18 cellular contexts compared by ENCODE assay signal in the genomic region with DNA sequence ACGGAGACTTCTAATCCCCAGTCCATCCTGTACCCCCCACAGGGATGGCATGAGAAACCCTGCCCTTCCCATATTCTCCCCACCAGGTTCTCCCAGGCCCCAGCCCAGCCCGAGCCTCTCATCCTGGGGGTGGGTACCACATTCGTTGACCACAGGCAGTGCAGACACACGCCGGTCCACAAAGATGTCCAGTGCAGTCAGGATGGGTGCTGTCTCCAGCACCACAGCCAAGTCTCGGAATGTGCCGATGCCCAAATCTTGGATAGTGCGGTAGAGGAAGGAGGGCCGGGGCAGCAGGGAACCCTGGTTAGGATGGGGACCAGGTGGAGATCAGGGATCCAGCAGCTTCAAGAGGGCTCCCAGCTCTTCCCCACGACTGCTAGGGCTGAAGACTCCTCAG. TPM values are rescaled to one million over a fixed set of nuclear protein-coding genes. Genes with fewer than 3 reads are reported as not detected.
DNase-seq lines count a peak whose midpoint lies in the region; ATAC-seq, FAIRE-seq and TF ChIP-seq lines count a peak whose summit lies in the region.
"Had no signal": no experiment of that assay in that cellular context is flagged by ENCODE, and none has a peak within 500 bp of the region (broad histone marks: within the 10 kb centered on the region; RNA-seq: fewer than 3 reads in every experiment).

No MANE protein-coding gene starts in this region.

- TF ChIP-seq EP300 in HepG2 (IDR thresholded peaks at IDR 0.05; ENCODE audit: low read depth in 2 of 2, low read length in 2 of 2), result no peak
- TF ChIP-seq EP300 in HepG2 (CRISPR knock-in tag; IDR thresholded peaks at IDR 0.05; ENCODE audit: borderline replicate concordance), result no peak

- no peak for TF ChIP-seq POLR2A in heart left ventricle (IDR thresholded peaks at IDR 0.05)
- no peak for TF ChIP-seq POLR2A in HepG2 (IDR thresholded peaks at IDR 0.05; ENCODE audit: insufficient read depth in 1 of 2, low read depth in 2 of 2, low read length in 2 of 2)

- no peaks in the 10 kb centered on the region for H3K36me3 Mint-ChIP-seq in stimulated activated naive B cell treated with anti-CD40 and anti-IgM and Interleukin-4, amounts not matched to agents 10 μg/mL and 1 μg/mL and 100 μg/mL, for 72 hours
- H3K36me3 Mint-ChIP-seq: CD4-positive, CD25-positive, alpha-beta regulatory T cell had no signal

- intact Hi-C loops in Right ventricle myocardium inferior (cut with DNase I), result no loop called here
- intact Hi-C loops in heart left ventricle (cut with DNase I), result loop anchor here in 1 of 10 donors (10.0 kb wide), 1 partner anchor 52 kb away; no protein-coding TSS in a partner anchor
- intact Hi-C loops in HepG2 (cut with micrococcal nuclease; ENCODE audit: unreplicated experiment), result no loop called here
- intact Hi-C loops in sciatic nerve (cut with DNase I), result no loop called here

- TF ChIP-seq RAD21 in HepG2 (CRISPR knock-in tag; IDR thresholded peaks at IDR 0.05), result no peak

- H3K27ac ChIP-seq in heart left ventricle (no peak overlapping the region), HepG2 (ENCODE audit: extremely low read length, insufficient read depth, low read length) (no peak overlapping the region)
- H3K27ac ChIP-seq: 22Rv1; BLaER1 treated with 17β-estradiol and CSF1 and Interleukin-3, amounts not matched to agents 10 nM and 100 nM had no signal

- H3K9me3 ChIP-seq in heart left ventricle, result no peaks in the 10 kb centered on the region
- no peaks in the 10 kb centered on the region for H3K9me3 ChIP-seq in HepG2 (ENCODE audit: low read length)
- no peaks in the 10 kb centered on the region for H3K9me3 ChIP-seq in BE2C
- H3K9me3 ChIP-seq: BLaER1 treated with 17β-estradiol and CSF1 and Interleukin-3, amounts not matched to agents 10 nM and 100 nM had no signal

- no peaks in the 10 kb centered on the region for H3K79me2 ChIP-seq in HepG2 (ENCODE audit: insufficient read depth, low read length)

- FAIRE-seq in HepG2 (lab: Jason Lieb, UNC), result no peak
- FAIRE-seq: GM18507, H54 had no signal

- H3K27ac Mint-ChIP-seq in stimulated activated naive B cell treated with anti-CD40 and anti-IgM and Interleukin-4, amounts not matched to agents 10 μg/mL and 1 μg/mL and 100 μg/mL, for 72 hours, result peak overlapping the region; percentile 38
- H3K27ac Mint-ChIP-seq: CD4-positive, CD25-positive, alpha-beta regulatory T cell had no signal

- H3K9me3 Mint-ChIP-seq in stimulated activated naive B cell treated with anti-CD40 and anti-IgM and Interleukin-4, amounts not matched to agents 10 μg/mL and 1 μg/mL and 100 μg/mL, for 72 hours, result no peaks in the 10 kb centered on the region
- H3K9me3 Mint-ChIP-seq: CD4-positive, CD25-positive, alpha-beta regulatory T cell had no signal

- BruUV-seq in HepG2 (replicated peaks; lab: Mats Ljungman, UMichigan), result no TSS peak

- H3K9ac ChIP-seq in HepG2 (ENCODE audit: insufficient read depth, low read depth, low read length), result no peak overlapping the region
- H3K9ac ChIP-seq: BLaER1 treated with 17β-estradiol and CSF1 and Interleukin-3, amounts not matched to agents 10 nM and 100 nM had no signal

- H3K27me3 Mint-ChIP-seq in stimulated activated naive B cell treated with anti-CD40 and anti-IgM and Interleukin-4, amounts not matched to agents 10 μg/mL and 1 μg/mL and 100 μg/mL, for 72 hours, result peaks cover 47 to 62% of the 10 kb centered on the region in 2 donors

- POLR2A ChIA-PET in HepG2 (lab: Yijun Ruan, JAX), result interaction anchor here (1.1 kb wide), 1 partner anchor 71 kb away, joined by 3 read pairs; no protein-coding TSS in a partner anchor

- no peak for ATAC-seq in Right ventricle myocardium inferior
- ATAC-seq in heart left ventricle, result no peak
- ATAC-seq in HepG2, result peak; percentile 2
- ATAC-seq in sciatic nerve, result no peak
- ATAC-seq in stimulated activated naive B cell treated with anti-CD40 and anti-IgM and Interleukin-4, amounts not matched to agents 10 μg/mL and 1 μg/mL and 100 μg/mL, for 72 hours (replicated peaks), result no peak

- DNase-seq in Right ventricle myocardium inferior (ENCODE audit: missing footprints) (peak; percentile 25), heart left ventricle (no peak), HepG2 (ENCODE audit: low spot score) (no peak), sciatic nerve (ENCODE audit: low spot score) (peak; percentile 44), HUDEP-2 (lab: John Stamatoyannopoulos, UW; ENCODE audit: unreplicated experiment in 76 of 76) (no peak), H7 (no peak), BE2C (no peak)
- no peak for DNase-seq in stimulated activated naive B cell treated with anti-CD40 and anti-IgM and Interleukin-4, amounts not matched to agents 10 μg/mL and 1 μg/mL and 100 μg/mL, for 72 hours
- DNase-seq: AML-193; CD4-positive, CD25-positive, alpha-beta regulatory T cell; DMS 273 treated with DMSO at 0.1 percent for 48 hours had no signal

- no peak overlapping the region for H3K4me3 Mint-ChIP-seq in stimulated activated naive B cell treated with anti-CD40 and anti-IgM and Interleukin-4, amounts not matched to agents 10 μg/mL and 1 μg/mL and 100 μg/mL, for 72 hours
- H3K4me3 Mint-ChIP-seq: CD4-positive, CD25-positive, alpha-beta regulatory T cell had no signal

- no peak overlapping the region for H2AFZ ChIP-seq in HepG2 (ENCODE audit: low read length)

- CTCF ChIA-PET in HepG2 (lab: Yijun Ruan, JAX; ENCODE audit: low intra/inter-chr PET ratio, low total read pairs), result no interaction called here

- peaks cover 0 to 4% of the 10 kb centered on the region in 2 donors for H3K4me1 Mint-ChIP-seq in stimulated activated naive B cell treated with anti-CD40 and anti-IgM and Interleukin-4, amounts not matched to agents 10 μg/mL and 1 μg/mL and 100 μg/mL, for 72 hours
- H3K4me1 Mint-ChIP-seq: CD4-positive, CD25-positive, alpha-beta regulatory T cell had no signal

- 83 to 89% (median 84%) methylated on average over 7 to 10 of the region's 10 CpGs for WGBS in heart left ventricle, 4 donors
- 46% methylated on average over 7 of the region's 10 CpGs for WGBS in HepG2 (ENCODE audit: low lambda C conversion rate)

- no peak overlapping the region for H3K4me2 ChIP-seq in HepG2 (ENCODE audit: low read depth, low read length)

- in situ Hi-C loops in HepG2 (cut with HindIII; ENCODE audit: extremely low pct_ligation_motif_present, low pct_unique_long_range_greater_than_20kb), result loop anchor here (25.0 kb wide), 1 partner anchor 89 kb away; no protein-coding TSS in a partner anchor

- H3K36me3 ChIP-seq in heart left ventricle (no peaks in the 10 kb centered on the region), HepG2 (replicated peaks in 1 of 2; ENCODE audit: control insufficient read depth in 1 of 2, insufficient read depth in 2 of 2, low read length in 2 of 2) (no peaks in the 10 kb centered on the region), H7 (replicated peaks; ENCODE audit: control insufficient read depth, insufficient read depth, low read length) (no peaks in the 10 kb centered on the region), BE2C (no peaks in the 10 kb centered on the region)
- H3K36me3 ChIP-seq: BLaER1 treated with 17β-estradiol and CSF1 and Interleukin-3, amounts not matched to agents 10 nM and 100 nM had no signal

- peaks cover 0 to 14% (median 0%) of the 10 kb centered on the region in 9 donors for H3K27me3 ChIP-seq in heart left ventricle
- H3K27me3 ChIP-seq in HepG2 (ENCODE audit: control insufficient read depth in 1 of 2, insufficient read depth in 2 of 2, low read length in 2 of 2), result peaks cover 9 to 45% of the 10 kb centered on the region in 2 experiments; a peak in 4 of 5 replicates
- H3K27me3 ChIP-seq in H7 (ENCODE audit: control insufficient read depth, insufficient read depth, low read length), result no peaks in the 10 kb centered on the region; the same call in 1 of the 2 replicates
- H3K27me3 ChIP-seq in BE2C, result no peaks in the 10 kb centered on the region

- TF ChIP-seq CTCF in heart left ventricle (IDR thresholded peaks at IDR 0.05), result no peak
- no peak for TF ChIP-seq CTCF in HepG2 (CRISPR knock-in tag; IDR thresholded peaks at IDR 0.05)
- no peak for TF ChIP-seq CTCF in BE2C (IDR thresholded peaks at IDR 0.05; ENCODE audit: low read depth, low read length)

- H3K4me1 ChIP-seq in heart left ventricle, result peaks cover 0 to 19% (median 1%) of the 10 kb centered on the region in 12 donors
- peaks cover 23% of the 10 kb centered on the region for H3K4me1 ChIP-seq in HepG2 (ENCODE audit: insufficient read depth, low read length)
- H3K4me1 ChIP-seq in BE2C, result peaks cover 3% of the 10 kb centered on the region

- H4K20me1 ChIP-seq in HepG2 (ENCODE audit: insufficient read depth, low read length), result no peaks in the 10 kb centered on the region

- H3K4me3 ChIP-seq in heart left ventricle, result no peak overlapping the region
- H3K4me3 ChIP-seq in HepG2 (replicated peaks in 1 of 3; ENCODE audit: insufficient read depth in 1 of 3, low read depth in 2 of 3, low read length in 3 of 3), result no peak overlapping the region
- H3K4me3 ChIP-seq in H7 (ENCODE audit: insufficient read depth, low read depth, low read length), result no peak overlapping the region
- no peak overlapping the region for H3K4me3 ChIP-seq in BE2C (ENCODE audit: low read depth, low read length)
- H3K4me3 ChIP-seq: BLaER1 treated with 17β-estradiol and CSF1 and Interleukin-3, amounts not matched to agents 10 nM and 100 nM had no signal

RNA-seq across cellular contexts. Expression of gene PRKAG3, which starts 4.8 kb away (rescaled TPM):
- total RNA-seq in Right ventricle myocardium inferior (not detected), heart left ventricle (not detected), HepG2 (2016; rRNA removed; fragmentation: Illumina TruSeq; extraction: Trizol) (not detected in 2 replicates), sciatic nerve (0.49 TPM)
- polyA plus RNA-seq in heart left ventricle (under 1 TPM in 1 of 2 donors, not detected in 1; 0.06 TPM), HepG2 (2011; rRNA removed) (not detected in 2 replicates)
- total RNA-seq in HepG2 (2016; cell fraction: cytosol; rRNA removed; fragmentation: Illumina TruSeq; extraction: Trizol; ENCODE audit: low read depth), result not detected in 2 replicates
- total RNA-seq in HepG2 (2016; cell fraction: insoluble cytoplasmic fraction; rRNA removed; fragmentation: Illumina TruSeq; extraction: Trizol), result not detected in 2 replicates
- not detected in 2 replicates for total RNA-seq in HepG2 (2016; cell fraction: membrane; rRNA removed; fragmentation: Illumina TruSeq; extraction: Trizol)
- total RNA-seq in HepG2 (2016; cell fraction: nucleus; rRNA removed; fragmentation: Illumina TruSeq; extraction: Trizol), result not detected in 2 replicates
- polyA plus RNA-seq in HepG2 (2011; cell fraction: cytosol; rRNA removed), result not detected in 2 replicates
- not detected in 2 replicates for polyA plus RNA-seq in HepG2 (2011; cell fraction: nucleus; rRNA removed)
- not detected in 2 replicates for polyA plus RNA-seq in HepG2 (2012)
- not detected in 2 replicates for polyA plus RNA-seq in HepG2 (2016; cell fraction: cytosol; fragmentation: Illumina TruSeq; extraction: Trizol; ENCODE audit: low read depth)
- not detected in 2 replicates for polyA plus RNA-seq in HepG2 (2016; cell fraction: insoluble cytoplasmic fraction; fragmentation: Illumina TruSeq; extraction: Trizol; ENCODE audit: low read depth)
- polyA plus RNA-seq in HepG2 (2016; cell fraction: membrane; fragmentation: Illumina TruSeq; extraction: Trizol; ENCODE audit: low read depth), result not detected in 2 replicates
- polyA plus RNA-seq in HepG2 (2016; cell fraction: nucleus; fragmentation: Illumina TruSeq; extraction: Trizol; ENCODE audit: insufficient read depth, low read depth), result not detected in 2 replicates
- 0.32 TPM in 1 of 2 replicates, not detected in the other for polyA minus RNA-seq in HepG2 (2011; rRNA and poly(A)+ RNA removed; ENCODE audit: low replicate concordance)
- polyA minus RNA-seq in HepG2 (2011; cell fraction: cytosol; rRNA and poly(A)+ RNA removed), result not detected in 2 replicates
- polyA minus RNA-seq in HepG2 (2011; cell fraction: nucleus; rRNA and poly(A)+ RNA removed), result not detected in 2 replicates
- not detected in 2 replicates for total RNA-seq in H7 (2014; rRNA removed; shearing (Covaris generic))
- not detected for polyA plus RNA-seq in BE2C (2012; ENCODE audit: insufficient read depth, insufficient read length, low read depth)
- total RNA-seq: A673; CD4-positive, CD25-positive, alpha-beta regulatory T cell; Daoy; HT-29 had no signal
- polyA plus RNA-seq: CD4-positive, CD25-positive, alpha-beta regulatory T cell had no signal

RNA-seq across cellular contexts. Expression of gene WNT6, which starts 32.8 kb away (rescaled TPM):
- 2.1 TPM for total RNA-seq in Right ventricle myocardium inferior
- total RNA-seq in heart left ventricle, result 10 to 100 TPM in 1 of 9 donors, 1 to 10 TPM in 3, under 1 TPM in 5; 0.34 to 13.1 (median 1.00) TPM
- 1 to 10 TPM in 1 of 2 donors, under 1 TPM in 1; 0.44 to 1.4 TPM for polyA plus RNA-seq in heart left ventricle
- 0.20 TPM in 1 of 2 replicates, not detected in the other for total RNA-seq in HepG2 (2016; rRNA removed; fragmentation: Illumina TruSeq; extraction: Trizol)
- total RNA-seq in HepG2 (2016; cell fraction: cytosol; rRNA removed; fragmentation: Illumina TruSeq; extraction: Trizol; ENCODE audit: low read depth), result not detected in 2 replicates
- total RNA-seq in HepG2 (2016; cell fraction: insoluble cytoplasmic fraction; rRNA removed; fragmentation: Illumina TruSeq; extraction: Trizol), result 0.13 TPM in 1 of 2 replicates, not detected in the other
- total RNA-seq in HepG2 (2016; cell fraction: membrane; rRNA removed; fragmentation: Illumina TruSeq; extraction: Trizol), result 0.12 TPM in 1 of 2 replicates, not detected in the other
- not detected in 2 replicates for total RNA-seq in HepG2 (2016; cell fraction: nucleus; rRNA removed; fragmentation: Illumina TruSeq; extraction: Trizol)
- polyA plus RNA-seq in HepG2 (2011; rRNA removed), result 0.09 TPM in 1 of 2 replicates, not detected in the other
- 0.04 and 0.05 TPM in 2 replicates for polyA plus RNA-seq in HepG2 (2011; cell fraction: cytosol; rRNA removed)
- 0.28 and 0.42 TPM in 2 replicates for polyA plus RNA-seq in HepG2 (2011; cell fraction: nucleus; rRNA removed)
- not detected in 2 replicates for polyA plus RNA-seq in HepG2 (2012)
- not detected in 2 replicates for polyA plus RNA-seq in HepG2 (2016; cell fraction: cytosol; fragmentation: Illumina TruSeq; extraction: Trizol; ENCODE audit: low read depth)
- polyA plus RNA-seq in HepG2 (2016; cell fraction: insoluble cytoplasmic fraction; fragmentation: Illumina TruSeq; extraction: Trizol; ENCODE audit: low read depth), result not detected in 2 replicates
- polyA plus RNA-seq in HepG2 (2016; cell fraction: membrane; fragmentation: Illumina TruSeq; extraction: Trizol; ENCODE audit: low read depth), result 0.10 TPM in 1 of 2 replicates, not detected in the other
- 0.37 and 0.91 TPM in 2 replicates for polyA plus RNA-seq in HepG2 (2016; cell fraction: nucleus; fragmentation: Illumina TruSeq; extraction: Trizol; ENCODE audit: insufficient read depth, low read depth)
- 0.09 and 0.14 TPM in 2 replicates for polyA minus RNA-seq in HepG2 (2011; rRNA and poly(A)+ RNA removed; ENCODE audit: low replicate concordance)
- not detected in 2 replicates for polyA minus RNA-seq in HepG2 (2011; cell fraction: cytosol; rRNA and poly(A)+ RNA removed)
- not detected in 2 replicates for polyA minus RNA-seq in HepG2 (2011; cell fraction: nucleus; rRNA and poly(A)+ RNA removed)
- 23.3 TPM for total RNA-seq in sciatic nerve
- not detected in 2 replicates for total RNA-seq in H7 (2014; rRNA removed; shearing (Covaris generic))
- polyA plus RNA-seq in BE2C (2012; ENCODE audit: insufficient read depth, insufficient read length, low read depth), result 103 TPM
- total RNA-seq: A673; CD4-positive, CD25-positive, alpha-beta regulatory T cell; HT-29 had no signal
- polyA plus RNA-seq: CD4-positive, CD25-positive, alpha-beta regulatory T cell had no signal

RNA-seq across cellular contexts. Expression of gene CYP27A1, which starts 44.8 kb away (rescaled TPM):
- total RNA-seq in Right ventricle myocardium inferior, result 12.5 TPM
- total RNA-seq in heart left ventricle, result 10 to 100 TPM in 3 of 9 donors, 1 to 10 TPM in 6; 3.3 to 43.8 (median 7.5) TPM
- polyA plus RNA-seq in heart left ventricle, result 1 to 10 TPM; 5.1 to 5.4 TPM
- total RNA-seq in HepG2 (2016; rRNA removed; fragmentation: Illumina TruSeq; extraction: Trizol), result 106 and 157 TPM in 2 replicates
- total RNA-seq in HepG2 (2016; cell fraction: cytosol; rRNA removed; fragmentation: Illumina TruSeq; extraction: Trizol; ENCODE audit: low read depth), result 29.2 and 32.0 TPM in 2 replicates
- total RNA-seq in HepG2 (2016; cell fraction: insoluble cytoplasmic fraction; rRNA removed; fragmentation: Illumina TruSeq; extraction: Trizol), result 92.9 and 157 TPM in 2 replicates
- 59.2 and 68.0 TPM in 2 replicates for total RNA-seq in HepG2 (2016; cell fraction: membrane; rRNA removed; fragmentation: Illumina TruSeq; extraction: Trizol)
- 124 and 147 TPM in 2 replicates for total RNA-seq in HepG2 (2016; cell fraction: nucleus; rRNA removed; fragmentation: Illumina TruSeq; extraction: Trizol)
- polyA plus RNA-seq in HepG2 (2011; rRNA removed), result 266 and 314 TPM in 2 replicates
- polyA plus RNA-seq in HepG2 (2011; cell fraction: cytosol; rRNA removed), result 327 and 396 TPM in 2 replicates
- 158 and 203 TPM in 2 replicates for polyA plus RNA-seq in HepG2 (2011; cell fraction: nucleus; rRNA removed)
- 154 and 189 TPM in 2 replicates for polyA plus RNA-seq in HepG2 (2012)
- polyA plus RNA-seq in HepG2 (2016; cell fraction: cytosol; fragmentation: Illumina TruSeq; extraction: Trizol; ENCODE audit: low read depth), result 34.9 and 39.0 TPM in 2 replicates
- 90.8 and 107 TPM in 2 replicates for polyA plus RNA-seq in HepG2 (2016; cell fraction: insoluble cytoplasmic fraction; fragmentation: Illumina TruSeq; extraction: Trizol; ENCODE audit: low read depth)
- 49.2 and 51.3 TPM in 2 replicates for polyA plus RNA-seq in HepG2 (2016; cell fraction: membrane; fragmentation: Illumina TruSeq; extraction: Trizol; ENCODE audit: low read depth)
- 203 and 207 TPM in 2 replicates for polyA plus RNA-seq in HepG2 (2016; cell fraction: nucleus; fragmentation: Illumina TruSeq; extraction: Trizol; ENCODE audit: insufficient read depth, low read depth)
- polyA minus RNA-seq in HepG2 (2011; rRNA and poly(A)+ RNA removed; ENCODE audit: low replicate concordance), result 399 TPM in 1 of 2 replicates, not detected in the other
- polyA minus RNA-seq in HepG2 (2011; cell fraction: cytosol; rRNA and poly(A)+ RNA removed), result 113 and 138 TPM in 2 replicates
- polyA minus RNA-seq in HepG2 (2011; cell fraction: nucleus; rRNA and poly(A)+ RNA removed), result 86.3 and 96.4 TPM in 2 replicates
- 51.8 TPM for total RNA-seq in sciatic nerve
- total RNA-seq in H7 (2014; rRNA removed; shearing (Covaris generic)), result 14.3 and 15.4 TPM in 2 replicates
- polyA plus RNA-seq in BE2C (2012; ENCODE audit: insufficient read depth, insufficient read length, low read depth), result 1.5 TPM
- total RNA-seq: CD4-positive, CD25-positive, alpha-beta regulatory T cell had no signal

RNA-seq across cellular contexts. Expression of gene WNT10A, which starts 53.9 kb away (rescaled TPM):
- total RNA-seq in Right ventricle myocardium inferior, result not detected
- total RNA-seq in heart left ventricle, result 1 to 10 TPM in 1 of 9 donors, under 1 TPM in 1, not detected in 7; 0.16 to 1.3 TPM
- under 1 TPM in 1 of 2 donors, not detected in 1; 0.08 TPM for polyA plus RNA-seq in heart left ventricle
- not detected in 2 replicates for total RNA-seq in HepG2 (2016; rRNA removed; fragmentation: Illumina TruSeq; extraction: Trizol)
- total RNA-seq in HepG2 (2016; cell fraction: cytosol; rRNA removed; fragmentation: Illumina TruSeq; extraction: Trizol; ENCODE audit: low read depth), result 0.20 TPM in 1 of 2 replicates, not detected in the other
- total RNA-seq in HepG2 (2016; cell fraction: insoluble cytoplasmic fraction; rRNA removed; fragmentation: Illumina TruSeq; extraction: Trizol), result not detected in 2 replicates
- not detected in 2 replicates for total RNA-seq in HepG2 (2016; cell fraction: membrane; rRNA removed; fragmentation: Illumina TruSeq; extraction: Trizol)
- not detected in 2 replicates for total RNA-seq in HepG2 (2016; cell fraction: nucleus; rRNA removed; fragmentation: Illumina TruSeq; extraction: Trizol)
- 0.03 TPM in 1 of 2 replicates, not detected in the other for polyA plus RNA-seq in HepG2 (2011; rRNA removed)
- polyA plus RNA-seq in HepG2 (2011; cell fraction: cytosol; rRNA removed), result 0.03 TPM in 2 replicates
- 0.12 TPM in 1 of 2 replicates, not detected in the other for polyA plus RNA-seq in HepG2 (2011; cell fraction: nucleus; rRNA removed)
- not detected in 2 replicates for polyA plus RNA-seq in HepG2 (2012)
- polyA plus RNA-seq in HepG2 (2016; cell fraction: cytosol; fragmentation: Illumina TruSeq; extraction: Trizol; ENCODE audit: low read depth), result 0.07 TPM in 1 of 2 replicates, not detected in the other
- not detected in 2 replicates for polyA plus RNA-seq in HepG2 (2016; cell fraction: insoluble cytoplasmic fraction; fragmentation: Illumina TruSeq; extraction: Trizol; ENCODE audit: low read depth)
- polyA plus RNA-seq in HepG2 (2016; cell fraction: membrane; fragmentation: Illumina TruSeq; extraction: Trizol; ENCODE audit: low read depth), result not detected in 2 replicates
- not detected in 2 replicates for polyA plus RNA-seq in HepG2 (2016; cell fraction: nucleus; fragmentation: Illumina TruSeq; extraction: Trizol; ENCODE audit: insufficient read depth, low read depth)
- polyA minus RNA-seq in HepG2 (2011; rRNA and poly(A)+ RNA removed; ENCODE audit: low replicate concordance), result 0.05 TPM in 1 of 2 replicates, not detected in the other
- polyA minus RNA-seq in HepG2 (2011; cell fraction: cytosol; rRNA and poly(A)+ RNA removed), result not detected in 2 replicates
- not detected in 2 replicates for polyA minus RNA-seq in HepG2 (2011; cell fraction: nucleus; rRNA and poly(A)+ RNA removed)
- 0.94 TPM for total RNA-seq in sciatic nerve
- total RNA-seq in H7 (2014; rRNA removed; shearing (Covaris generic)), result 0.33 TPM in 1 of 2 replicates, not detected in the other
- polyA plus RNA-seq in BE2C (2012; ENCODE audit: insufficient read depth, insufficient read length, low read depth), result 8.7 TPM

Comparison
In these comparisons a context has a peak if more than half of its experiments do, and no peak if none do; other contexts are left out.
1. DNase-seq: peak in Right ventricle myocardium inferior (single experiment) and sciatic nerve (single experiment); none in heart left ventricle (0 of 5), HepG2 (single experiment), stimulated activated naive B cell treated with anti-CD40 and anti-IgM and Interleukin-4, amounts not matched to agents 10 μg/mL and 1 μg/mL and 100 μg/mL, for 72 hours (single experiment), HUDEP-2 (0 of 76), H7 (single experiment) and BE2C (single experiment).